Comparison of ENCODE assay signal across 9 cellular contexts in the genomic region with DNA sequence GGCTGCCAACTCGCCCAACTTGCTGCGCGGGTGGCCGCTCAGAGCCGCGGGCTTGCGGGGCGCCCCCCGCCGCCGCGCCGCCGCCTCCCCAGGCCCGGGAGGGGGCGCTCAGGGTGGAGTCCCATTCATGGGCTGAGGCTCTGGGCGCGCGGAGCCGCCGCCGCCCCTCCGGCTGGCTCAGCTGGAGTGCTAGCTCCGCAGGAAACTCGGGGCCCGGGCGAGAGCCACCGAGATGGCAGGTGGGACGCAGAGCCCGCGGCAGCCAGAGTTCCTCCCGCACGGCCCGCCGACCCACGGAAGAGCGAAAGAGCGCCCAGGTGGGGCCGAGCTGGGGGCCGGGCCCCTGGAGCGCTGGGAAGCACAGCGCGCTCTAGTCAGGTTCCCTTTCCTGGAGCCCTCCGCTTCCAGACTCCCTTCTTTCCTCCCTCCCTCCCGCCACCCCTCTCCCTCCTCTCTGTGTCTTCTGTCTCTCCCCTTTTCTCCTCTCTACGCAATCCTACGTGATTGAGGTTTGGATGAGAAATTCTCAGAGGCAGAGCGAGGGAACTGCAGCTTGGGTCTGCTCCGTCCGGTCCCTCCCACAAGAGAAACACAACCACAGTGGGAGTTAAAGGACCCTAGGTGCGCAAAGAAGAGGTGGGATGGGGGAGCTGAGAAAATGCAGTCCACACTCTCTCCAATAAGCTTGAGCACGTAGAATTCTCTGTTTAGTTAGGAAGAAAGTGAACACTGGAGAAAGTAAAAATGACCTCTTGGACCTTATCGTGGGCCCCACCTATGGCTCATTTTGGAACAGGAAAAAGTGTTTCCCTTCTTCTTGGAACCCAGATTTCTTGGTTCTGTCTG.
DNase-seq lines count a peak whose midpoint lies in the region; ATAC-seq and TF ChIP-seq lines count a peak whose summit lies in the region.
"Had no signal": no experiment of that assay in that cellular context is flagged by ENCODE, and none has a peak within 500 bp of the region (broad histone marks: within the 10 kb centered on the region; RNA-seq: fewer than 3 reads in every experiment).

No MANE protein-coding gene starts in this region.

- H3K27ac ChIP-seq in 22Rv1 (no peak overlapping the region), PC-3 (ENCODE audit: low read length) (no peak overlapping the region)

- no peak overlapping the region for H2AFZ ChIP-seq in PC-3 (ENCODE audit: low read length)

- no peaks in the 10 kb centered on the region for H3K9me3 ChIP-seq in PC-3 (ENCODE audit: low read length)

- intact Hi-C loops in PC-3 (cut with micrococcal nuclease) (no loop called here), left ventricle myocardium superior (cut with micrococcal nuclease) (no loop called here), sciatic nerve (cut with DNase I) (no loop called here)

- H3K9me2 ChIP-seq in PC-3 (replicated peaks; ENCODE audit: low read length) = no peaks in the 10 kb centered on the region

- H3K4me2 ChIP-seq in PC-3 (ENCODE audit: low read length) = peak overlapping the region; percentile 68

- no peak for DNase-seq in PC-3
- DNase-seq in left ventricle myocardium superior = peak; percentile 42
- no peak for DNase-seq in sciatic nerve (ENCODE audit: low spot score)
- DNase-seq in ureter (ENCODE audit: low spot score) = no peak
- DNase-seq in activated CD8-positive, alpha-beta memory T cell treated with anti-CD3 and anti-CD28 coated beads, Interleukin-2, amount 50 U/mL, for 48 hours = no peak
- DNase-seq: DND-41 had no signal

- no peaks in the 10 kb centered on the region for H4K20me1 ChIP-seq in PC-3 (ENCODE audit: low read length)

- peaks cover 62% of the 10 kb centered on the region for H3K27me3 ChIP-seq in PC-3 (ENCODE audit: low read length)

- ATAC-seq in GM21526 (IDR thresholded peaks at IDR 0.05; ENCODE audit: low FRiP score, unreplicated experiment) (peak; percentile 22), PC-3 (peak; percentile 48), left ventricle myocardium superior (peak; percentile 34), sciatic nerve (peak; percentile 36), HG02763 (IDR thresholded peaks at IDR 0.05; ENCODE audit: unreplicated experiment) (no peak)

- TF ChIP-seq CTCF in 22Rv1 (IDR thresholded peaks at IDR 0.05) (peak; percentile 45), PC-3 (conservative IDR thresholded peaks at IDR 0.05; ENCODE audit: low read depth, low read length) (no peak)

- CTCF ChIA-PET in PC-3 (lab: Charles Lee) = interaction anchor here (0.7 kb wide), 2 partner anchors 31 to 788 kb away, joined by 3 read pairs; no protein-coding TSS in a partner anchor

- H3K4me1 ChIP-seq in PC-3 (ENCODE audit: insufficient read depth, low read length) = no peaks in the 10 kb centered on the region

- H3F3A ChIP-seq in PC-3 (ENCODE audit: low read length, unreplicated experiment) = no peaks in the 10 kb centered on the region

- H3K4me3 ChIP-seq in PC-3 (ENCODE audit: low read length) = peak overlapping the region; percentile 50; the same call in 1 of the 2 replicates

- no peak overlapping the region for H3K9ac ChIP-seq in PC-3 (ENCODE audit: low read length)

- H3K36me3 ChIP-seq in PC-3 (ENCODE audit: low read depth, low read length) = no peaks in the 10 kb centered on the region

- POLR2A ChIA-PET in PC-3 (lab: Charles Lee; ENCODE audit: unreplicated experiment) = no interaction called here

- H3K79me2 ChIP-seq in PC-3 (ENCODE audit: low read length) = no peaks in the 10 kb centered on the region

- BruUV-seq in PC-3 (replicated peaks; lab: Mats Ljungman, UMichigan) = no TSS peak
